Comparison of ENCODE assay signal across 39 cellular contexts in the genomic region with DNA sequence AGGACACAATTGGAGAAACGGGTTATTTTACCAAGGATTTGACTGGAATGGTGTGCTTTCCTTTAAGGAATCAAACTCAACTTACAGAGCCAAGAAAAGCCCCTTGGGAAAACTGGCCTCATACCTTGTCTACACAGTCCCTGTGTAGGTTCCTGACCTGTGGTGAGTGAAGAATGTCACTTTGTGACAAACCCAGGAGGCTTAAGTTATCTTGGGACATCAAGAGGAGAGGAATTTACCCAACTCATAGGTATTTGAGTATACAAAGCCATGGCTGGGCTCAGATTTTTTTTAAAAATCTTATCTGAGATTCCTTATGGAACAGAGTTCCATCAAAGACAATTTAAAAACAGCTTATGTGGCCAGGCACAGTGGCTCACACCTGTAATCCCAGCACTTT.
"Had no signal": no experiment of that assay in that cellular context is flagged by ENCODE, and none has a peak within 500 bp of the region (broad histone marks: within the 10 kb centered on the region; RNA-seq: fewer than 3 reads in every experiment).

No MANE protein-coding gene starts in this region.

- H3K9me3 Mint-ChIP-seq: activated naive CD4-positive, alpha-beta T cell treated with anti-CD3 and anti-CD28 coated beads, Interleukin-2, amount 50 U/mL, for 24 hours; activated naive CD8-positive, alpha-beta T cell treated with anti-CD3 and anti-CD28 coated beads, Interleukin-2, amount 50 U/mL, for 24 hours; activated T-cell treated with anti-CD3 and anti-CD28 coated beads, Interleukin-2, amount 50 U/mL, for 4 hours; activated T-helper 17 cell treated with anti-CD3 and anti-CD28 coated beads, Interleukin-2, amount 50 U/mL, for 72 hours; central memory CD8-positive, alpha-beta T cell had no signal

- H3K27ac ChIP-seq: adrenal gland, ascending aorta, body of pancreas, brain microvascular endothelial cell, breast epithelium, cardiac muscle cell had no signal

- H3K4me3 Mint-ChIP-seq: activated naive CD4-positive, alpha-beta T cell treated with anti-CD3 and anti-CD28 coated beads for 36 hours; activated naive CD4-positive, alpha-beta T cell treated with anti-CD3 and anti-CD28 coated beads, Interleukin-2, amount 10 ng/mL, durations not matched to agents 7 days and 5 days; activated naive CD4-positive, alpha-beta T cell treated with anti-CD3 and anti-CD28 coated beads, Interleukin-2, amount 50 U/mL, for 24 hours; activated naive CD8-positive, alpha-beta T cell; activated naive CD8-positive, alpha-beta T cell treated with anti-CD3 and anti-CD28 coated beads for 36 hours; activated naive CD8-positive, alpha-beta T cell treated with anti-CD3 and anti-CD28 coated beads, Interleukin-2, amount 10 ng/mL, durations not matched to agents 7 days and 5 days; activated naive CD8-positive, alpha-beta T cell treated with anti-CD3 and anti-CD28 coated beads, Interleukin-2, amount 50 U/mL, for 24 hours; activated T-cell treated with anti-CD3 and anti-CD28 coated beads, Interleukin-2, amount 50 U/mL, for 24 hours; activated T-cell treated with anti-CD3 and anti-CD28 coated beads, Interleukin-2, amount 50 U/mL, for 4 hours; activated T-cell treated with anti-CD3 and anti-CD28 coated beads, Interleukin-2, amount 50 U/mL, for 72 hours; activated T-helper 1 cell treated with anti-CD3 and anti-CD28 coated beads, Interleukin-12 subunit alpha, Interleukin-12 subunit beta, Interleukin-2, Interleukin-4 antibody, amounts not matched to agents 30 ng/mL and 10 ng/mL and 1 ng/mL, durations not matched to agents 14 hours and 24 hours and 36 hours; activated T-helper 17 cell treated with anti-CD3 and anti-CD28 coated beads, Interleukin-2, amount 50 U/mL, for 72 hours; brain; central memory CD8-positive, alpha-beta T cell had no signal

- FAIRE-seq: bronchial epithelial cell had no signal

- ATAC-seq: activated naive CD4-positive, alpha-beta T cell treated with anti-CD3 and anti-CD28 coated beads, Interleukin-2, amount 50 U/mL, for 72 hours; activated naive CD8-positive, alpha-beta T cell treated with anti-CD3 and anti-CD28 coated beads, Interleukin-2, amount 50 U/mL, for 24 hours; activated T-cell treated with anti-CD3 and anti-CD28 coated beads, Interleukin-2, amount 50 U/mL, for 4 hours; activated T-cell treated with anti-CD3 and anti-CD28 coated beads, Interleukin-2, amount 50 U/mL, for 72 hours; activated T-helper 17 cell treated with anti-CD3 and anti-CD28 coated beads, Interleukin-2, amount 50 U/mL, for 72 hours; body of pancreas had no signal

- DNase-seq: activated effector memory CD4-positive, alpha-beta T cell treated with anti-CD3 and anti-CD28 coated beads, Interleukin-2, amount 50 U/mL, for 16 hours; activated effector memory CD4-positive, alpha-beta T cell treated with Interleukin-2 at 50 U/mL for 16 hours; activated gamma-delta T cell; activated gamma-delta T cell treated with Interleukin-2 at 50 U/mL for 16 hours; activated naive CD4-positive, alpha-beta T cell; activated naive CD4-positive, alpha-beta T cell treated with anti-CD3 and anti-CD28 coated beads for 36 hours; activated naive CD4-positive, alpha-beta T cell treated with anti-CD3 and anti-CD28 coated beads, Interleukin-2, amount 10 ng/mL, durations not matched to agents 7 days and 5 days; activated naive CD4-positive, alpha-beta T cell treated with anti-CD3 and anti-CD28 coated beads, Interleukin-2, amount 50 U/mL, for 16 hours; activated naive CD4-positive, alpha-beta T cell treated with Interleukin-2 at 50 U/mL for 16 hours; activated naive CD8-positive, alpha-beta T cell treated with anti-CD3 and anti-CD28 coated beads for 36 hours; activated naive CD8-positive, alpha-beta T cell treated with anti-CD3 and anti-CD28 coated beads, Interleukin-2, amount 10 ng/mL, durations not matched to agents 7 days and 5 days; activated naive CD8-positive, alpha-beta T cell treated with anti-CD3 and anti-CD28 coated beads, Interleukin-2, amount 50 U/mL, for 24 hours; activated T-cell treated with anti-CD3 and anti-CD28 coated beads, Interleukin-2, amount 50 U/mL, for 1 hour; activated T-cell treated with anti-CD3 and anti-CD28 coated beads, Interleukin-2, amount 50 U/mL, for 24 hours; activated T-cell treated with anti-CD3 and anti-CD28 coated beads, Interleukin-2, amount 50 U/mL, for 4 hours; activated T-cell treated with anti-CD3 and anti-CD28 coated beads, Interleukin-2, amount 50 U/mL, for 48 hours; activated T-cell treated with anti-CD3 and anti-CD28 coated beads, Interleukin-2, amount 50 U/mL, for 72 hours; adrenal gland; amniotic stem cell; amygdala; anterior cingulate cortex; aorta; body of pancreas; brain microvascular endothelial cell; caudate nucleus; central memory CD4-positive, alpha-beta T cell; cerebellar nuclear complex had no signal

- H3K4me1 Mint-ChIP-seq: activated naive CD4-positive, alpha-beta T cell treated with anti-CD3 and anti-CD28 coated beads, Interleukin-2, amount 10 ng/mL, durations not matched to agents 7 days and 5 days; activated naive CD4-positive, alpha-beta T cell treated with anti-CD3 and anti-CD28 coated beads, Interleukin-2, amount 50 U/mL, for 24 hours; activated naive CD8-positive, alpha-beta T cell treated with anti-CD3 and anti-CD28 coated beads, Interleukin-2, amount 50 U/mL, for 24 hours; activated T-helper 17 cell treated with anti-CD3 and anti-CD28 coated beads, Interleukin-2, amount 50 U/mL, for 72 hours; brain; central memory CD8-positive, alpha-beta T cell had no signal

- H3K9me3 ChIP-seq: ascending aorta, body of pancreas, breast epithelium had no signal

- H3K36me3 Mint-ChIP-seq: activated naive CD4-positive, alpha-beta T cell treated with anti-CD3 and anti-CD28 coated beads, Interleukin-2, amount 10 ng/mL, durations not matched to agents 7 days and 5 days; activated naive CD4-positive, alpha-beta T cell treated with anti-CD3 and anti-CD28 coated beads, Interleukin-2, amount 50 U/mL, for 24 hours; activated naive CD8-positive, alpha-beta T cell; brain had no signal

- H3K4me3 ChIP-seq: adrenal gland, ascending aorta, body of pancreas, breast epithelium, cardiac muscle cell had no signal

- H3K27ac Mint-ChIP-seq: activated naive CD4-positive, alpha-beta T cell treated with anti-CD3 and anti-CD28 coated beads for 36 hours; activated naive CD4-positive, alpha-beta T cell treated with anti-CD3 and anti-CD28 coated beads, Interleukin-2, amount 10 ng/mL, durations not matched to agents 7 days and 5 days; activated naive CD4-positive, alpha-beta T cell treated with anti-CD3 and anti-CD28 coated beads, Interleukin-2, amount 50 U/mL, for 24 hours; activated naive CD4-positive, alpha-beta T cell treated with anti-CD3 and anti-CD28 coated beads, Interleukin-2, amount 50 U/mL, for 72 hours; activated naive CD8-positive, alpha-beta T cell; activated naive CD8-positive, alpha-beta T cell treated with anti-CD3 and anti-CD28 coated beads for 36 hours; activated naive CD8-positive, alpha-beta T cell treated with anti-CD3 and anti-CD28 coated beads, Interleukin-2, amount 10 ng/mL, durations not matched to agents 7 days and 5 days; activated naive CD8-positive, alpha-beta T cell treated with anti-CD3 and anti-CD28 coated beads, Interleukin-2, amount 50 U/mL, for 24 hours; activated T-cell treated with anti-CD3 and anti-CD28 coated beads, Interleukin-2, amount 50 U/mL, for 24 hours; activated T-cell treated with anti-CD3 and anti-CD28 coated beads, Interleukin-2, amount 50 U/mL, for 72 hours; activated T-helper 1 cell treated with anti-CD3 and anti-CD28 coated beads, Interleukin-12 subunit alpha, Interleukin-12 subunit beta, Interleukin-2, Interleukin-4 antibody, amounts not matched to agents 30 ng/mL and 10 ng/mL and 1 ng/mL, durations not matched to agents 14 hours and 24 hours and 36 hours; activated T-helper 17 cell treated with anti-CD3 and anti-CD28 coated beads, Interleukin-2, amount 50 U/mL, for 72 hours; activated T-helper 2 cell treated with anti-CD3 and anti-CD28 coated beads, Interferon-gamma antibody, Interleukin-2, Interleukin-4, amounts not matched to agents 10 μg/mL and 5 μg/mL and 100 μg/mL, durations not matched to agents 14 hours and 24 hours and 36 hours; brain had no signal

- H3K27me3 ChIP-seq: adrenal gland, ascending aorta, body of pancreas, brain microvascular endothelial cell, breast epithelium, cardiac muscle cell had no signal

- H3K27me3 Mint-ChIP-seq: activated naive CD4-positive, alpha-beta T cell treated with anti-CD3 and anti-CD28 coated beads, Interleukin-2, amount 10 ng/mL, durations not matched to agents 7 days and 5 days; activated naive CD4-positive, alpha-beta T cell treated with anti-CD3 and anti-CD28 coated beads, Interleukin-2, amount 50 U/mL, for 24 hours; activated naive CD8-positive, alpha-beta T cell; activated naive CD8-positive, alpha-beta T cell treated with anti-CD3 and anti-CD28 coated beads for 36 hours; activated naive CD8-positive, alpha-beta T cell treated with anti-CD3 and anti-CD28 coated beads, Interleukin-2, amount 10 ng/mL, durations not matched to agents 7 days and 5 days; activated T-cell treated with anti-CD3 and anti-CD28 coated beads, Interleukin-2, amount 50 U/mL, for 24 hours; activated T-helper 17 cell treated with anti-CD3 and anti-CD28 coated beads, Interleukin-2, amount 50 U/mL, for 72 hours had no signal

- H3K36me3 ChIP-seq: adrenal gland, ascending aorta, brain microvascular endothelial cell, breast epithelium, cardiac muscle cell had no signal

- H3K4me1 ChIP-seq: adrenal gland, ascending aorta, body of pancreas, breast epithelium had no signal
